ENCODE assay signal across 1 cellular context in genomic region chr14:105856676-105857222, GRCh38.
TF ChIP-seq lines count a peak whose summit lies in the region.

No MANE protein-coding gene starts in this region.

TF ChIP-seq in GM12878, 131 proteins besides CTCF, POLR2A, EP300 and RAD21 (continued from another document):
- TF ChIP-seq BCL3 (IDR thresholded peaks at IDR 0.05; ENCODE audit: borderline replicate concordance, insufficient read depth, low read depth, low read length, poor library complexity, severe bottlenecking), result no peak
- TF ChIP-seq SKIL (IDR thresholded peaks at IDR 0.05; ENCODE audit: low read depth, poor library complexity, severe bottlenecking), result peak; percentile 36
- TF ChIP-seq POU2F2 (IDR thresholded peaks at IDR 0.05; ENCODE audit: borderline replicate concordance, low read depth, low read length), result peak; percentile 9; the same call in 1 of the 3 replicates
- TF ChIP-seq PBX3 (IDR thresholded peaks at IDR 0.05; ENCODE audit: insufficient replicate concordance, low read depth, low read length), result peak; percentile 9
- TF ChIP-seq MXI1 (IDR thresholded peaks at IDR 0.05; ENCODE audit: low read depth, low read length), result 0 out of 2 replicates have a peak, but pooled peaks have one; percentile 39
